ENCODE assay signal across 30 cellular contexts in the genomic region with DNA sequence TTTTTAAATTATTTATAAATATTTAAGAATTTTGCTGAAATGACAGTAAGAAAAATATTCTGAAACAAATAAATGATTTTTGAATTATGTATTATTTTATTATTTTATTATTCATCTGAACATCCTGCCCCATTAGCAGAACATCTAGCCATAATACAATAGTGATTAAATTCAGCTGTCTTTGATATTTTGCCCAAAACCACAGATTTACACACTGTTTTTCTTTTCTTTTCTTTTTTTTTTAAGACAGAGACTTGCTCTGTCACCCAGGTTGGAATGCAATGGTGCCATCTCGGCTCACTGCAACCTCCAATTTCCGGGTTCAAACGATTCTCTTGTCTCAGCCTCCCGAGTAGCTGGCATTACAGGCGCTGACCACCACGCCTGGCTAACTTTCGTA. TPM values are rescaled to one million over a fixed set of nuclear protein-coding genes. Genes with fewer than 3 reads are reported as not detected.
"Had no signal": no experiment of that assay in that cellular context is flagged by ENCODE, and none has a peak within 500 bp of the region (broad histone marks: within the 10 kb centered on the region; RNA-seq: fewer than 3 reads in every experiment).

No MANE protein-coding gene starts in this region.

- H3K27ac Mint-ChIP-seq: activated T-helper 1 cell treated with anti-CD3 and anti-CD28 coated beads, Interleukin-12 subunit alpha, Interleukin-12 subunit beta, Interleukin-2, Interleukin-4 antibody, amounts not matched to agents 30 ng/mL and 10 ng/mL and 1 ng/mL, durations not matched to agents 14 hours and 24 hours and 36 hours; memory B cell; T-helper 1 cell treated with Interleukin-12 subunit alpha and Interleukin-12 subunit beta and Interleukin-4 antibody, amounts not matched to agents 30 μg/mL and 1 μg/mL, for 36 hours had no signal

- H3K36me3 Mint-ChIP-seq: activated naive CD4-positive, alpha-beta T cell treated with anti-CD3 and anti-CD28 coated beads, Interleukin-2, amount 50 U/mL, for 72 hours; memory B cell had no signal

- H3K4me3 Mint-ChIP-seq: activated T-helper 1 cell treated with anti-CD3 and anti-CD28 coated beads, Interleukin-12 subunit alpha, Interleukin-12 subunit beta, Interleukin-2, Interleukin-4 antibody, amounts not matched to agents 30 ng/mL and 10 ng/mL and 1 ng/mL, durations not matched to agents 14 hours and 24 hours and 36 hours; memory B cell; neural crest cell; stimulated activated naive CD8-positive, alpha-beta T cell treated with anti-CD3 and anti-CD28 coated beads, Interleukin-15, amount 100 ng/mL, for 72 hours; T-helper 1 cell treated with Interleukin-12 subunit alpha and Interleukin-12 subunit beta and Interleukin-4 antibody, amounts not matched to agents 30 μg/mL and 1 μg/mL, for 36 hours had no signal

- H3K27ac ChIP-seq: adrenal gland, esophagus muscularis mucosa, left ventricle myocardium inferior, ovary, psoas muscle, skin epidermis, suprapubic skin, transverse colon, uterus had no signal

- ATAC-seq: activated naive CD4-positive, alpha-beta T cell treated with anti-CD3 and anti-CD28 coated beads, Interleukin-2, amount 50 U/mL, for 72 hours; foreskin keratinocyte; psoas muscle; right cardiac atrium; stimulated activated naive CD8-positive, alpha-beta T cell treated with anti-CD3 and anti-CD28 coated beads, Interleukin-15, amount 100 ng/mL, for 72 hours had no signal

- FAIRE-seq: astrocyte, bronchial epithelial cell had no signal

- H3K9me3 ChIP-seq: adrenal gland, left ventricle myocardium inferior, ovary, psoas muscle, suprapubic skin, transverse colon, uterus had no signal

- H3K4me3 ChIP-seq: adrenal gland, esophagus muscularis mucosa, left ventricle myocardium inferior, ovary, psoas muscle, skin epidermis, suprapubic skin, transverse colon, uterus had no signal

- H3K9me3 Mint-ChIP-seq: activated naive CD4-positive, alpha-beta T cell treated with anti-CD3 and anti-CD28 coated beads, Interleukin-2, amount 50 U/mL, for 72 hours; activated T-helper 1 cell treated with anti-CD3 and anti-CD28 coated beads, Interleukin-12 subunit alpha, Interleukin-12 subunit beta, Interleukin-2, Interleukin-4 antibody, amounts not matched to agents 30 ng/mL and 10 ng/mL and 1 ng/mL, durations not matched to agents 14 hours and 24 hours and 36 hours; memory B cell; neural crest cell; stimulated activated naive CD8-positive, alpha-beta T cell treated with anti-CD3 and anti-CD28 coated beads, Interleukin-15, amount 100 ng/mL, for 72 hours; T-helper 1 cell treated with Interleukin-12 subunit alpha and Interleukin-12 subunit beta and Interleukin-4 antibody, amounts not matched to agents 30 μg/mL and 1 μg/mL, for 36 hours had no signal

- H3K27me3 Mint-ChIP-seq: memory B cell; stimulated activated naive CD8-positive, alpha-beta T cell treated with anti-CD3 and anti-CD28 coated beads, Interleukin-15, amount 100 ng/mL, for 72 hours had no signal

- H3K4me1 ChIP-seq: esophagus muscularis mucosa, foreskin keratinocyte, left ventricle myocardium inferior, psoas muscle, suprapubic skin, transverse colon, uterus had no signal

- H3K27me3 ChIP-seq: adrenal gland, esophagus muscularis mucosa, foreskin keratinocyte, ovary, suprapubic skin, transverse colon, uterus had no signal

- H3K36me3 ChIP-seq: adrenal gland, esophagus muscularis mucosa, left ventricle myocardium inferior, ovary, suprapubic skin, transverse colon, uterus had no signal

- DNase-seq: activated CD4-positive, alpha-beta T cell treated with anti-CD3 and anti-CD28 coated beads for 1 hour; activated CD4-positive, alpha-beta T cell treated with anti-CD3 and anti-CD28 coated beads, Interleukin-2, amount 50 U/mL, for 48 hours; activated gamma-delta T cell treated with Interleukin-2 at 50 U/mL for 16 hours; activated T-cell treated with anti-CD3 and anti-CD28 coated beads for 4 hours; adrenal gland; cerebellar nuclear complex; cortex of kidney; effector CD8-positive, alpha-beta T cell; foreskin keratinocyte; kidney glomerular epithelial cell; left ventricle myocardium inferior; ovary; psoas muscle; right cardiac atrium; stimulated activated CD4-positive, alpha-beta T cell treated with anti-CD3 and anti-CD28 coated beads, Interleukin-15, amount 100 ng/mL, for 24 hours; stimulated activated CD4-positive, alpha-beta T cell treated with anti-CD3 and anti-CD28 coated beads, Interleukin-2, amount 100 ng/mL, for 48 hours; stimulated activated naive CD8-positive, alpha-beta T cell treated with anti-CD3 and anti-CD28 coated beads, Interleukin-15, amount 100 ng/mL, for 72 hours; transverse colon; uterus had no signal

RNA-seq across cellular contexts. Expression of a gene that starts 1.9 kb away (rescaled TPM):
- total RNA-seq: activated naive CD4-positive, alpha-beta T cell treated with anti-CD3 and anti-CD28 coated beads, Interleukin-2, amount 50 U/mL, for 72 hours; activated T-helper 1 cell treated with anti-CD3 and anti-CD28 coated beads, Interleukin-12 subunit alpha, Interleukin-12 subunit beta, Interleukin-2, Interleukin-4 antibody, amounts not matched to agents 30 ng/mL and 10 ng/mL and 1 ng/mL, durations not matched to agents 14 hours and 24 hours and 36 hours; adrenal gland; astrocyte; bronchial epithelial cell; esophagus muscularis mucosa; foreskin keratinocyte; left ventricle myocardium inferior; mononuclear cell; neural crest cell; ovary; psoas muscle; right cardiac atrium; suprapubic skin; transverse colon; uterus had no signal
- polyA plus RNA-seq: adrenal gland, foreskin keratinocyte, ovary, psoas muscle, right cardiac atrium had no signal

RNA-seq across cellular contexts. Expression of a gene that starts 10.6 kb away (rescaled TPM):
- total RNA-seq: activated naive CD4-positive, alpha-beta T cell treated with anti-CD3 and anti-CD28 coated beads, Interleukin-2, amount 50 U/mL, for 72 hours; activated T-helper 1 cell treated with anti-CD3 and anti-CD28 coated beads, Interleukin-12 subunit alpha, Interleukin-12 subunit beta, Interleukin-2, Interleukin-4 antibody, amounts not matched to agents 30 ng/mL and 10 ng/mL and 1 ng/mL, durations not matched to agents 14 hours and 24 hours and 36 hours; astrocyte; bronchial epithelial cell; esophagus muscularis mucosa; foreskin keratinocyte; left ventricle myocardium inferior; mononuclear cell; neural crest cell; psoas muscle; right cardiac atrium; uterus had no signal
- polyA plus RNA-seq: adrenal gland, foreskin keratinocyte, ovary, right cardiac atrium had no signal
